ENCODE assay signal across 8 cellular contexts in the genomic region with DNA sequence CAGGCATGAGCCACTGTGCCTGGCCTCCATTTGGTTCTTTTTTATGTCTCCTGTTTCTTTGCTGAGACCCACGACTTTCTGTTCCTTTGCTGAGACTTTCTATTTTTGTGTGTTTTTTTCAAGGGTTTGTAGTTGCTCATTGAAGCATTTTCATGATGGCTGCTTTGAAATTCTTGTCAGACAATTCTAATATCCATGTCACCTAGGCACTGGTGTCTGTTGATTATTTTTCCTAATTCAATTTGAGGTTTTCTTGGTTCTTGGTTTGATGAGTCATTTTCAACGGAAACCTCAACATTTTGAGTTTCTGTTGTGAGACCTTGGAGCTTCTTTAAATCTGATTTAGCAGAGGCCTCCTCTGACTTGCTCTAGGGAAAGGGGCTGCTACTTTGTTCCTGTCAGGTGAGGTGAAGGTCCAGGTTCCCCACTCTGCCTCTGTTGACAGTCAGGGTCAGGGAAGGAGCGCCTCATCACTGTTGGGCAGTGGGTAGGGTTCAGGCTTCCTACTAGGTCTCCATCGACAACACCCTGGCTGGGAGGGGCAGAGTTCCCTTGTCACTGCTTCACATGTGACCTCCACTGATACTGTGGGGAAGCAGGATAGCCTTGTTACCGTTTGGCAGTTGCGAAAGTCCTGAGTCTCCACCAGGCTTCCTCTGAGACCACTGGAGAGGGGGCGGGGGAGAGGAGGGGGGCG.
DNase-seq lines count a peak whose midpoint lies in the region; ATAC-seq and TF ChIP-seq lines count a peak whose summit lies in the region.

No MANE protein-coding gene starts in this region.

- intact Hi-C loops in upper lobe of right lung (cut with DNase I) = no loop called here

- no peak for TF ChIP-seq CTCF in GM13976 (IDR thresholded peaks at IDR 0.05; ENCODE audit: borderline replicate concordance, control extremely low read depth, extremely low read depth, insufficient read depth, missing control alignments)
- TF ChIP-seq CTCF in HL-60 (IDR thresholded peaks at IDR 0.05; ENCODE audit: insufficient read depth, low read length) = no peak
- TF ChIP-seq CTCF in chondrocyte (IDR thresholded peaks at IDR 0.05) = no peak
- TF ChIP-seq CTCF in upper lobe of right lung (IDR thresholded peaks at IDR 0.05) = no peak

- H3K27ac Mint-ChIP-seq in chondrocyte (ENCODE audit: unreplicated experiment) = peak overlapping the region; percentile 63

- H3K4me1 Mint-ChIP-seq in chondrocyte (ENCODE audit: low read depth) = peaks cover 30% of the 10 kb centered on the region

- H3K4me3 ChIP-seq in HL-60 (replicated peaks; ENCODE audit: insufficient read depth, low read length) = no peak overlapping the region
- H3K4me3 ChIP-seq in upper lobe of right lung = no peak overlapping the region

- H3K4me3 Mint-ChIP-seq in chondrocyte (ENCODE audit: unreplicated experiment) = no peak overlapping the region

- H3K27ac ChIP-seq in HL-60 (replicated peaks) (peak overlapping the region; percentile 99), upper lobe of right lung (peak overlapping the region; percentile 32)

- H3K9me3 ChIP-seq in upper lobe of right lung = no peaks in the 10 kb centered on the region

- peaks cover 29% of the 10 kb centered on the region for H3K4me1 ChIP-seq in upper lobe of right lung

- DNase-seq in GM13976 (ENCODE audit: low spot score) = peak; percentile 46
- peak; percentile 99 for DNase-seq in HL-60 (ENCODE audit: low read depth in 1 of 2, low spot score in 1 of 2)
- peak; percentile 77 for DNase-seq in UCSD-AML1 (lab: John Stamatoyannopoulos, UW; ENCODE audit: unreplicated experiment)
- no peak for DNase-seq in chondrocyte (ENCODE audit: low spot score)
- DNase-seq in mucosa of gallbladder (ENCODE audit: low spot score) = peak; percentile 27
- DNase-seq in upper lobe of right lung = no peak

- H3K27me3 Mint-ChIP-seq in chondrocyte (ENCODE audit: low read depth) = no peaks in the 10 kb centered on the region

- peak; percentile 74 for ATAC-seq in upper lobe of right lung
- no peak for ATAC-seq in HG02642 (IDR thresholded peaks at IDR 0.05; ENCODE audit: poor library complexity, unreplicated experiment)
- ATAC-seq in GM19035 (IDR thresholded peaks at IDR 0.05; ENCODE audit: unreplicated experiment) = no peak

- in situ Hi-C loops in GM13976 (cut with MboI; ENCODE audit: low sequenced_read_pairs, unreplicated experiment) = loop anchor here (10.0 kb wide), 1 partner anchor 198 kb away; a partner anchor contains a TSS

- H3K27me3 ChIP-seq in HL-60 (ENCODE audit: insufficient read depth, poor library complexity, severe bottlenecking) (no peaks in the 10 kb centered on the region), upper lobe of right lung (no peaks in the 10 kb centered on the region)

- H3K9me3 Mint-ChIP-seq in chondrocyte (ENCODE audit: low read depth) = peaks cover 9% of the 10 kb centered on the region

- no peaks in the 10 kb centered on the region for H3K36me3 ChIP-seq in upper lobe of right lung

- H3K36me3 Mint-ChIP-seq in chondrocyte (ENCODE audit: low read depth) = peaks cover 7% of the 10 kb centered on the region

Comparison
In these comparisons a context has a peak if more than half of its experiments do, and no peak if none do; other contexts are left out.
1. DNase-seq: peak in GM13976 (single experiment), HL-60 (2 of 2), UCSD-AML1 (single experiment) and mucosa of gallbladder (single experiment); none in chondrocyte (single experiment) and upper lobe of right lung (single experiment).